ENCODE assay signal across 8 cellular contexts in the genomic region with DNA sequence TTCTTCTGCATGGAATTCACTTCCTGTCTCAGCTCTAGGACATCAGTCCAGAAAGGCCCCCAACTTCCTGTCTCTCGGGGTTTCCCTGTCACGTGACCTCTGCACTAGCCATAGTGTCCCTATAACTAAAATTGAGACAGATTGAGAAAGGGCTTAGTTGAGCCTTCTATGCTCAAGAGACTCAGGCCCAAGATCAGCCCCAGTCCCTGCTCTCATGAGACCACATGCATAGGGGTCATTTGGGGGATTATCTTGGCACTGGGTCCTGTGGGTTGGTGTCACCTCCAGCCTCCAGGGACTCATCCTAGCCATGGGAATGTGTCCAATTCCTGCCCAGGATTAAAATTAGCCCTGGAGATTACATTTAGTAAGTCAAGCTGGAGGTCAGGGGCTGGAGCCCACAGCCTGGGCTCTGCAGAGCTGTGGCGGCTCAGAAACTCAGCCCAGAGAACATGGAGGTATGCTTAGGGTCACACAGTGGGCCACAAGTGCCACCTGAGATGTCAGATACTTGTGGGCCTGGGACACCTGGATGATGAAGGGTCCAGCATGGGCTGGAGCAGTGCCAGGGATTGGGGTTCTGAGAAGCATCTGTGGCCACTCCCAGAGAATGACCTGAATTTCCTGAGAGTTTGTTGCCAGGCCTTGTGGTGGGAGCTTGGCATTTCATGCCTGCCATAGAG.
DNase-seq lines count a peak whose midpoint lies in the region; ATAC-seq, FAIRE-seq and TF ChIP-seq lines count a peak whose summit lies in the region.
"Not testable (repeated sequence)": the region's sequence is repeated elsewhere in the genome, so short reads cannot be mapped to it uniquely, and the experiment has no call there.

No MANE protein-coding gene starts in this region.

- not testable (repeated sequence) for H3K9ac ChIP-seq in K562 (ENCODE audit: insufficient read depth in 1 of 2, low read depth in 2 of 2, low read length in 2 of 2)

- in situ Hi-C loops in K562 (cut with MboI): not testable (repeated sequence)

- not testable (repeated sequence) for H3K27ac ChIP-seq in K562 (ENCODE audit: extremely low read depth, low read depth, low read length); heart right ventricle; sigmoid colon; upper lobe of right lung

- H2AFZ ChIP-seq in K562 (ENCODE audit: low read depth, low read length): not testable (repeated sequence)

- CTCF ChIA-PET in K562 (lab: Yijun Ruan, JAX; ENCODE audit: low intra/inter-chr PET ratio): not testable (repeated sequence)

- intact Hi-C loops in K562 (cut with micrococcal nuclease); heart right ventricle (cut with DNase I); sigmoid colon (cut with DNase I); upper lobe of right lung (cut with DNase I): not testable (repeated sequence)

- not testable (repeated sequence) for TF ChIP-seq CTCF in K562 (IDR thresholded peaks at IDR 0.05 in 2 of 3, conservative IDR thresholded peaks at IDR 0.05 in 1 of 3; ENCODE audit: insufficient read depth in 2 of 3, low read depth in 1 of 3, low read length in 3 of 3); heart right ventricle (IDR thresholded peaks at IDR 0.05); sigmoid colon (IDR thresholded peaks at IDR 0.05); upper lobe of right lung (IDR thresholded peaks at IDR 0.05)

- 26% methylated on average over 3 of the region's 3 CpGs for WGBS in K562 (ENCODE audit: insufficient coverage, low coverage, missing lambda C conversion rate)
- WGBS in heart right ventricle, 2 donors: 58 to 64% methylated on average over 3 of the region's 3 CpGs
- 74 to 77% methylated on average over 3 of the region's 3 CpGs for WGBS in sigmoid colon, 2 donors

- POLR2A ChIA-PET in K562 (lab: Yijun Ruan, JAX): not testable (repeated sequence)

- H4K20me1 ChIP-seq in K562 (replicated peaks; ENCODE audit: control insufficient read depth, insufficient read depth, low read length): not testable (repeated sequence)

- H3K79me2 ChIP-seq in K562 (ENCODE audit: control insufficient read depth, insufficient read depth, low read length): not testable (repeated sequence)

- FAIRE-seq in K562 (lab: Jason Lieb, UNC): not testable (repeated sequence)

- not testable (repeated sequence) for H3K36me3 ChIP-seq in K562 (ENCODE audit: control insufficient read depth, insufficient read depth, low read length); heart right ventricle; sigmoid colon; upper lobe of right lung

- not testable (repeated sequence) for H3K9me1 ChIP-seq in K562 (ENCODE audit: control insufficient read depth, insufficient read depth, low read length)

- not testable (repeated sequence) for H3K27me3 ChIP-seq in K562 (ENCODE audit: control insufficient read depth in 2 of 2, insufficient read depth in 2 of 2, low read length in 2 of 2); sigmoid colon; upper lobe of right lung
- H3K27me3 ChIP-seq in heart right ventricle: peaks cover 0 to 17% (median 4%) of the 10 kb centered on the region in 7 donors

- not testable (repeated sequence) for BruUV-seq in K562 (replicated peaks; lab: Mats Ljungman, UMichigan)

- not testable (repeated sequence) for ATAC-seq in K562
- ATAC-seq in esophagus mucosa (peak; percentile 5), heart right ventricle (peak in 5 of 8 donors; percentile 1 to 21 (median 6)), left lobe of liver (peak; percentile 5), upper lobe of right lung (peak; percentile 3)

- TF ChIP-seq POLR2A in K562 (conservative IDR thresholded peaks at IDR 0.05); sigmoid colon (IDR thresholded peaks at IDR 0.05): not testable (repeated sequence)

- DNase-seq in AG20443 (ENCODE audit: low spot score) (peak; percentile 10), mesenteric fat pad (ENCODE audit: low spot score) (peak; percentile 92), sigmoid colon (peak; percentile 66), upper lobe of right lung (peak; percentile 66)
- DNase-seq in K562 (ENCODE audit: extremely low read depth in 1 of 4, low spot score in 3 of 4); heart right ventricle; left lobe of liver (ENCODE audit: low spot score): not testable (repeated sequence)

- not testable (repeated sequence) for TF ChIP-seq EP300 in K562 (IDR thresholded peaks at IDR 0.05; ENCODE audit: low read length); sigmoid colon (IDR thresholded peaks at IDR 0.05)

- H3K4me2 ChIP-seq in K562 (ENCODE audit: insufficient read depth, low read length): not testable (repeated sequence)

- not testable (repeated sequence) for H3K4me3 ChIP-seq in K562, heart right ventricle, sigmoid colon, upper lobe of right lung

- H3K4me1 ChIP-seq in K562 (replicated peaks in 1 of 2; ENCODE audit: control insufficient read depth in 2 of 2, insufficient read depth in 2 of 2, low read length in 2 of 2); heart right ventricle; sigmoid colon; upper lobe of right lung: not testable (repeated sequence)

- not testable (repeated sequence) for TF ChIP-seq RAD21 in K562 (CRISPR knock-in tag; conservative IDR thresholded peaks at IDR 0.05 in 1 of 2, IDR thresholded peaks at IDR 0.05 in 1 of 2)

- not testable (repeated sequence) for H3K9me3 ChIP-seq in K562 (replicated peaks; ENCODE audit: control insufficient read depth, insufficient read depth, low read depth, low read length)
- peaks cover 0 to 86% (median 27%) of the 10 kb centered on the region in 11 donors for H3K9me3 ChIP-seq in heart right ventricle
- H3K9me3 ChIP-seq in sigmoid colon: peaks cover 2 to 29% (median 15%) of the 10 kb centered on the region in 4 donors
- H3K9me3 ChIP-seq in upper lobe of right lung: peaks cover 24% of the 10 kb centered on the region

TF ChIP-seq in K562, 482 proteins besides CTCF, POLR2A, EP300 and RAD21:
- TF ChIP-seq, protein P1, sequence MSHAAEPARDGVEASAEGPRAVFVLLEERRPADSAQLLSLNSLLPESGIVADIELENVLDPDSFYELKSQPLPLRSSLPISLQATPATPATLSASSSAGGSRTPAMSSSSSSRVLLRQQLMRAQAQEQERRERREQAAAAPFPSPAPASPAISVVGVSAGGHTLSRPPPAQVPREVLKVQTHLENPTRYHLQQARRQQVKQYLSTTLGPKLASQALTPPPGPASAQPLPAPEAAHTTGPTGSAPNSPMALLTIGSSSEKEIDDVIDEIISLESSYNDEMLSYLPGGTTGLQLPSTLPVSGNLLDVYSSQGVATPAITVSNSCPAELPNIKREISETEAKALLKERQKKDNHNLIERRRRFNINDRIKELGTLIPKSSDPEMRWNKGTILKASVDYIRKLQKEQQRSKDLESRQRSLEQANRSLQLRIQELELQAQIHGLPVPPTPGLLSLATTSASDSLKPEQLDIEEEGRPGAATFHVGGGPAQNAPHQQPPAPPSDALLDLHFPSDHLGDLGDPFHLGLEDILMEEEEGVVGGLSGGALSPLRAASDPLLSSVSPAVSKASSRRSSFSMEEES (CRISPR knock-in tag; IDR thresholded peaks at IDR 0.05): peak; percentile 87
- TF ChIP-seq RAD51 (IDR thresholded peaks at IDR 0.05; ENCODE audit: borderline replicate concordance, low read depth): peak; percentile 58
- TF ChIP-seq, protein P2, sequence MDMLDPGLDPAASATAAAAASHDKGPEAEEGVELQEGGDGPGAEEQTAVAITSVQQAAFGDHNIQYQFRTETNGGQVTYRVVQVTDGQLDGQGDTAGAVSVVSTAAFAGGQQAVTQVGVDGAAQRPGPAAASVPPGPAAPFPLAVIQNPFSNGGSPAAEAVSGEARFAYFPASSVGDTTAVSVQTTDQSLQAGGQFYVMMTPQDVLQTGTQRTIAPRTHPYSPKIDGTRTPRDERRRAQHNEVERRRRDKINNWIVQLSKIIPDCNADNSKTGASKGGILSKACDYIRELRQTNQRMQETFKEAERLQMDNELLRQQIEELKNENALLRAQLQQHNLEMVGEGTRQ (CRISPR knock-in tag; IDR thresholded peaks at IDR 0.05): peak; percentile 24; the same call in 1 of the 2 replicates
